In the genomic region with DNA sequence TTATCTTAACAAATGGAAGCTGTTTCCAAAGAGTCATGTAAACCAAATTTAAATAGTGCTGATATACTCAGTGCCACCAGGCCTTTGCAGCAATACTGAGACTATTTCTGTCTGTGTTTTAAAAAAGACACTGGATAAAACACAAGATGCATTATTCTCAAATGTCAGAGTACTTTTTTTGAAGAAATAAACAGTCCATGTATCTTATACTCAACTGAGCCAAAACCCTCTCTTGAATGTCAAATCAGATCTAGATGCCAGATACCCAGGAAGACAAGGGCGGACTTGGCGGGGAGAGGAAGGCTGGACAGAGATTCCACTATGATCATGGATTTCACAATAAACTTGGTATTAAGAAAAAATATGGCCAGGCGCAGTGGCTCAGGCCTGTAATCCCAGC, we compare ENCODE assay signal across 18 cellular contexts.
DNase-seq lines count a peak whose midpoint lies in the region; ATAC-seq and TF ChIP-seq lines count a peak whose summit lies in the region.
"Had no signal": no experiment of that assay in that cellular context is flagged by ENCODE, and none has a peak within 500 bp of the region (broad histone marks: within the 10 kb centered on the region; RNA-seq: fewer than 3 reads in every experiment).

No MANE protein-coding gene starts in this region.

- POLR2A ChIA-PET in activated CD4-positive, alpha-beta memory T cell treated with anti-CD3 and anti-CD28 coated beads for 36 hours (lab: Charles Lee) = no interaction called here

- no peak overlapping the region for H3K4me3 ChIP-seq in dorsolateral prefrontal cortex
- H3K4me3 ChIP-seq in parathyroid adenoma (ENCODE audit: low read depth, low read length) = no peak overlapping the region

- H3K36me3 Mint-ChIP-seq in activated CD4-positive, alpha-beta memory T cell treated with anti-CD3 and anti-CD28 coated beads for 36 hours = no peaks in the 10 kb centered on the region
- H3K36me3 Mint-ChIP-seq: CD4-positive, alpha-beta memory T cell had no signal

- no peaks in the 10 kb centered on the region for H3K9me3 Mint-ChIP-seq in activated CD4-positive, alpha-beta memory T cell treated with anti-CD3 and anti-CD28 coated beads for 36 hours
- H3K9me3 Mint-ChIP-seq: CD4-positive, alpha-beta memory T cell had no signal

- H3K27me3 Mint-ChIP-seq in activated CD4-positive, alpha-beta memory T cell treated with anti-CD3 and anti-CD28 coated beads for 36 hours = no peaks in the 10 kb centered on the region
- H3K27me3 Mint-ChIP-seq: CD4-positive, alpha-beta memory T cell had no signal

- DNase-seq in SK-MEL-5 (ENCODE audit: low read depth, low spot score) = peak; percentile 71
- DNase-seq in dorsolateral prefrontal cortex = no peak
- no peak for DNase-seq in GDM1 (lab: John Stamatoyannopoulos, UW)
- DNase-seq in activated CD4-positive, alpha-beta memory T cell treated with anti-CD3 and anti-CD28 coated beads for 36 hours = no peak
- DNase-seq: Caco-2; CD4-positive, alpha-beta memory T cell; GF-D8; Karpas-422; NCI-H1092 treated with DMSO at 0.1 percent for 48 hours; NCI-H1436; NCI-H187 treated with DMSO at 0.1 percent for 48 hours; NCI-H2171 treated with DMSO at 0.1 percent for 48 hours; NCI-H524 treated with DMSO at 0.1 percent for 48 hours; NCI-H774 had no signal

- no peaks in the 10 kb centered on the region for H3K4me1 Mint-ChIP-seq in activated CD4-positive, alpha-beta memory T cell treated with anti-CD3 and anti-CD28 coated beads for 36 hours (ENCODE audit: low read depth)
- H3K4me1 Mint-ChIP-seq: CD4-positive, alpha-beta memory T cell had no signal

- H3K9ac ChIP-seq in parathyroid adenoma = no peak overlapping the region

- H3K27me3 ChIP-seq in dorsolateral prefrontal cortex = no peaks in the 10 kb centered on the region
- H3K27me3 ChIP-seq in parathyroid adenoma (ENCODE audit: control insufficient read depth, insufficient read depth, low read length) = no peaks in the 10 kb centered on the region

- H3K36me3 ChIP-seq in parathyroid adenoma (ENCODE audit: control insufficient read depth, insufficient read depth, low read length) = no peaks in the 10 kb centered on the region

- no peak overlapping the region for H3K4me2 ChIP-seq in parathyroid adenoma (ENCODE audit: low read length)

- intact Hi-C loops in dorsolateral prefrontal cortex (cut with DNase I) = loop anchor here (5.0 to 10.0 kb wide), 5 partner anchors 53 to 178 kb away; a partner anchor contains a TSS
- intact Hi-C loops in activated CD4-positive, alpha-beta memory T cell treated with anti-CD3 and anti-CD28 coated beads for 36 hours (cut with micrococcal nuclease) = no loop called here

- no peaks in the 10 kb centered on the region for H3K79me2 ChIP-seq in parathyroid adenoma

- CTCF ChIA-PET in activated CD4-positive, alpha-beta memory T cell treated with anti-CD3 and anti-CD28 coated beads for 36 hours (lab: Charles Lee) = no interaction called here

- ATAC-seq in HG03571 (IDR thresholded peaks at IDR 0.05; ENCODE audit: unreplicated experiment) (no peak), HG03045 (IDR thresholded peaks at IDR 0.05; ENCODE audit: unreplicated experiment) (no peak)
- ATAC-seq: SK-N-SH treated with all-trans-retinoic acid at 6 μM for 48 hours had no signal

- no peak overlapping the region for H3K27ac Mint-ChIP-seq in activated CD4-positive, alpha-beta memory T cell treated with anti-CD3 and anti-CD28 coated beads for 36 hours
- H3K27ac Mint-ChIP-seq: CD4-positive, alpha-beta memory T cell had no signal

- H3K4me1 ChIP-seq in parathyroid adenoma = peaks cover 38% of the 10 kb centered on the region
- H3K4me1 ChIP-seq: Caco-2 had no signal

- H3K27ac ChIP-seq in dorsolateral prefrontal cortex (peak overlapping the region in 55 of 59 donors; percentile 38 to 92 (median 84)), parathyroid adenoma (peak overlapping the region; percentile 95)

- TF ChIP-seq CTCF in dorsolateral prefrontal cortex (IDR thresholded peaks at IDR 0.05 in 54 of 56, conservative IDR thresholded peaks at IDR 0.05 in 2 of 56; ENCODE audit: low read depth in 1 of 56, partially characterized antibody in 56 of 56) = peak in 1 of 56 donors; percentile 7
- TF ChIP-seq CTCF in parathyroid adenoma (IDR thresholded peaks at IDR 0.05) = no peak

- H2AFZ ChIP-seq in parathyroid adenoma = peak overlapping the region; percentile 40

- H3K9me3 ChIP-seq in parathyroid adenoma (ENCODE audit: control insufficient read depth, low read length) = no peaks in the 10 kb centered on the region
- H3K9me3 ChIP-seq: Caco-2 had no signal

- in situ Hi-C loops in SK-MEL-5 (cut with HindIII; ENCODE audit: low pct_unique_long_range_greater_than_20kb, low sequenced_read_pairs) = no loop called here

- H3K4me3 Mint-ChIP-seq in activated CD4-positive, alpha-beta memory T cell treated with anti-CD3 and anti-CD28 coated beads for 36 hours = no peak overlapping the region
- H3K4me3 Mint-ChIP-seq: CD4-positive, alpha-beta memory T cell had no signal
